Comparison of ENCODE assay signal across 8 cellular contexts in genomic region chr2:28566441-28567075, GRCh38.
DNase-seq lines count a peak whose midpoint lies in the region; ATAC-seq and TF ChIP-seq lines count a peak whose summit lies in the region.

No MANE protein-coding gene starts in this region.

- peak overlapping the region; percentile 65 for H3K4me3 ChIP-seq in IMR-90 (ENCODE audit: insufficient read depth, low read depth, low read length)
- peak overlapping the region; percentile 66 for H3K4me3 ChIP-seq in OCI-LY7 (ENCODE audit: low read depth, low read length, poor library complexity, severe bottlenecking)
- peak overlapping the region; percentile 84 for H3K4me3 ChIP-seq in mucosa of stomach (ENCODE audit: low read length)

- H3K4ac ChIP-seq in IMR-90 (ENCODE audit: low read depth, low read length): peak overlapping the region; percentile 89

- no peaks in the 10 kb centered on the region for H3K27me3 Mint-ChIP-seq in activated T-cell treated with anti-CD3 and anti-CD28 coated beads, Interleukin-2, amount 50 U/mL, for 24 hours

- H3K36me3 ChIP-seq in IMR-90 (ENCODE audit: control insufficient read depth, insufficient read depth, low read length) (no peaks in the 10 kb centered on the region), OCI-LY7 (ENCODE audit: insufficient read depth, low read length) (no peaks in the 10 kb centered on the region), mucosa of stomach (ENCODE audit: control insufficient read depth, insufficient read depth, low read length) (no peaks in the 10 kb centered on the region)

- H3K4me2 ChIP-seq in IMR-90 (ENCODE audit: low read depth, low read length) (peak overlapping the region; percentile 90), OCI-LY7 (ENCODE audit: low read length) (peak overlapping the region; percentile 93)

- in situ Hi-C loops in IMR-90 (cut with MboI; ENCODE audit: low sequenced_read_pairs): no loop called here

- no peaks in the 10 kb centered on the region for H3K9me2 ChIP-seq in OCI-LY7 (ENCODE audit: insufficient read depth, low read length)

- peak overlapping the region; percentile 91 for H3K9ac ChIP-seq in IMR-90 (ENCODE audit: low read depth, low read length)
- peak overlapping the region; percentile 78 for H3K9ac ChIP-seq in mucosa of stomach (ENCODE audit: low read length)

- intact Hi-C loops in IMR-90 (cut with micrococcal nuclease) (loop anchor here (1.0 to 10.0 kb wide), 5 partner anchors 97 to 862 kb away; no protein-coding TSS in a partner anchor), OCI-LY7 (cut with micrococcal nuclease; ENCODE audit: unreplicated experiment) (loop anchor here (1.0 kb wide), 1 partner anchor 187 kb away; no protein-coding TSS in a partner anchor)

- peak; percentile 54 for TF ChIP-seq POLR2A in IMR-90 (IDR thresholded peaks at IDR 0.05; ENCODE audit: low read depth, low read length)
- TF ChIP-seq POLR2A in erythroblast (IDR thresholded peaks at IDR 0.05; ENCODE audit: low read length): no peak

- H3K27ac ChIP-seq in IMR-90 (ENCODE audit: insufficient read depth, low read length): peak overlapping the region; percentile 67
- H3K27ac ChIP-seq in OCI-LY7 (ENCODE audit: low read depth, low read length, poor library complexity, severe bottlenecking): no peak overlapping the region

- H3K56ac ChIP-seq in IMR-90 (ENCODE audit: extremely low read depth, insufficient read depth, low read length): peak overlapping the region; percentile 94

- peak overlapping the region; percentile 75 for H4K91ac ChIP-seq in IMR-90 (ENCODE audit: insufficient read depth, low read depth, low read length)

- peaks cover 20% of the 10 kb centered on the region for H3K4me1 Mint-ChIP-seq in activated T-cell treated with anti-CD3 and anti-CD28 coated beads, Interleukin-2, amount 50 U/mL, for 24 hours (ENCODE audit: low read depth)

- peak overlapping the region; percentile 62; the same call in 2 of the 3 replicates for H2BK15ac ChIP-seq in IMR-90 (ENCODE audit: low read depth, low read length)

- 0% methylated on average over 1 of the region's 43 CpGs; no CpG with 5 or more reads in 1 of the 2 experiments for WGBS in IMR-90 (ENCODE audit: extremely low coverage in 2 of 2, insufficient read length in 1 of 2), 2 experiments

- H3K9me3 ChIP-seq in IMR-90 (ENCODE audit: control insufficient read depth, insufficient read depth, low read length) (no peaks in the 10 kb centered on the region; the same call in 1 of the 2 replicates), OCI-LY7 (ENCODE audit: low read length) (no peaks in the 10 kb centered on the region), mucosa of stomach (ENCODE audit: control insufficient read depth, low read length) (no peaks in the 10 kb centered on the region)

- peaks cover 4% of the 10 kb centered on the region for H3K9me3 Mint-ChIP-seq in activated T-cell treated with anti-CD3 and anti-CD28 coated beads, Interleukin-2, amount 50 U/mL, for 24 hours

- H3K18ac ChIP-seq in IMR-90 (ENCODE audit: low read depth, low read length): peak overlapping the region; percentile 53

- DNase-seq in DMS114 treated with DMSO at 0.1 percent for 48 hours (lab: John Stamatoyannopoulos, UW; ENCODE audit: unreplicated experiment) (peak; percentile 72), IMR-90 (peak; percentile 72), OCI-LY7 (ENCODE audit: low spot score) (peak; percentile 88), erythroblast (lab: John Stamatoyannopoulos, UW) (peak; percentile 78 to 89)
- peak; percentile 96 for DNase-seq in activated T-cell treated with anti-CD3 and anti-CD28 coated beads, Interleukin-2, amount 50 U/mL, for 24 hours
- peak; percentile 95 for DNase-seq in stimulated activated CD8-positive, alpha-beta memory T cell treated with anti-CD3 and anti-CD28 coated beads, Interleukin-4, amount 100 ng/mL, for 48 hours

- TF ChIP-seq CTCF in IMR-90 (conservative IDR thresholded peaks at IDR 0.05; ENCODE audit: low read depth, low read length): peak; percentile 100
- peak; percentile 97 for TF ChIP-seq CTCF in OCI-LY7 (conservative IDR thresholded peaks at IDR 0.05; ENCODE audit: low read length)

- H3K4me3 Mint-ChIP-seq in activated T-cell treated with anti-CD3 and anti-CD28 coated beads, Interleukin-2, amount 50 U/mL, for 24 hours: peak overlapping the region; percentile 80

- H2BK120ac ChIP-seq in IMR-90 (ENCODE audit: low read depth, low read length): peak overlapping the region; percentile 94

- H3K14ac ChIP-seq in IMR-90 (replicated peaks; ENCODE audit: low read depth, low read length): peak overlapping the region; percentile 91

- H2AK9ac ChIP-seq in IMR-90 (replicated peaks; ENCODE audit: low read depth, low read length, poor library complexity): peak overlapping the region; percentile 70

- peak overlapping the region; percentile 72 for H2BK20ac ChIP-seq in IMR-90 (ENCODE audit: low read depth, low read length)

- CTCF ChIA-PET in IMR-90 (lab: Yijun Ruan, JAX): interaction anchor here (0.6 to 2.7 kb wide), 19 partner anchors 10 to 862 kb away, joined by 3 to 11 read pairs (median 4); partner anchors contain the start of gene PPP1CB
- CTCF ChIA-PET in OCI-LY7 (lab: Charles Lee; ENCODE audit: unreplicated experiment): interaction anchor here (0.6 kb wide), 2 partner anchors 18 to 28 kb away, joined by 3 read pairs; no protein-coding TSS in a partner anchor

- H4K20me1 ChIP-seq in IMR-90 (ENCODE audit: insufficient read depth, low read length) (no peaks in the 10 kb centered on the region), OCI-LY7 (ENCODE audit: insufficient read depth, low read length) (no peaks in the 10 kb centered on the region)

- dilution Hi-C loops in IMR-90 (cut with HindIII; ENCODE audit: low sequenced_read_pairs, unreplicated experiment): no loop called here

- no peaks in the 10 kb centered on the region for H3K9me1 ChIP-seq in IMR-90 (ENCODE audit: insufficient read depth, low read length)

- BruUV-seq in IMR-90 (replicated peaks; lab: Mats Ljungman, UMichigan) (no TSS peak), OCI-LY7 (replicated peaks; lab: Mats Ljungman, UMichigan) (no TSS peak)

- H3K23ac ChIP-seq in IMR-90 (ENCODE audit: low read depth, low read length): peak overlapping the region; percentile 90

- H3K27me3 ChIP-seq in IMR-90 (ENCODE audit: control insufficient read depth, insufficient read depth, low read length) (no peaks in the 10 kb centered on the region), mucosa of stomach (ENCODE audit: control insufficient read depth, insufficient read depth, low read length) (no peaks in the 10 kb centered on the region)

- TF ChIP-seq RAD21 in IMR-90 (IDR thresholded peaks at IDR 0.05; ENCODE audit: low read length): peak; percentile 97

- 0 out of 2 replicates have a peak, but pooled peaks cover 2% of the 10 kb centered on the region for H3K4me1 ChIP-seq in IMR-90 (ENCODE audit: control insufficient read depth, insufficient read depth, low read length)
- H3K4me1 ChIP-seq in OCI-LY7 (ENCODE audit: insufficient read depth, low read length, poor library complexity, severe bottlenecking): peaks cover 7% of the 10 kb centered on the region
- H3K4me1 ChIP-seq in mucosa of stomach (ENCODE audit: control insufficient read depth, insufficient read depth, low read length): peaks cover 6% of the 10 kb centered on the region

- peak overlapping the region; percentile 89 to 92 for H4K8ac ChIP-seq in IMR-90 (ENCODE audit: low read depth in 2 of 2, low read length in 2 of 2)

- no peaks in the 10 kb centered on the region for H3K79me2 ChIP-seq in OCI-LY7 (ENCODE audit: insufficient read depth, low read depth, low read length)

- H4K5ac ChIP-seq in IMR-90 (ENCODE audit: low read depth, low read length): peak overlapping the region; percentile 28

- H2BK5ac ChIP-seq in IMR-90 (ENCODE audit: low read depth, low read length, poor library complexity, severe bottlenecking): peak overlapping the region; percentile 49

- ATAC-seq in GM21576 (IDR thresholded peaks at IDR 0.05; ENCODE audit: unreplicated experiment): peak; percentile 92
- ATAC-seq in IMR-90 (ENCODE audit: low read depth): peak; percentile 98

- H3K27ac Mint-ChIP-seq in activated T-cell treated with anti-CD3 and anti-CD28 coated beads, Interleukin-2, amount 50 U/mL, for 24 hours: peak overlapping the region; percentile 85

- H3K36me3 Mint-ChIP-seq in activated T-cell treated with anti-CD3 and anti-CD28 coated beads, Interleukin-2, amount 50 U/mL, for 24 hours (ENCODE audit: low read depth): no peaks in the 10 kb centered on the region

- H2AK5ac ChIP-seq in IMR-90 (ENCODE audit: low read depth, low read length): no peak overlapping the region

- POLR2A ChIA-PET in IMR-90 (lab: Charles Lee; ENCODE audit: unreplicated experiment): interaction anchor here (0.6 kb wide), 1 partner anchor 28 kb away, joined by 3 read pairs; no protein-coding TSS in a partner anchor
- POLR2A ChIA-PET in OCI-LY7 (lab: Charles Lee): interaction anchor here (0.6 to 0.8 kb wide), 5 partner anchors 9 to 790 kb away, joined by 3 to 5 read pairs (median 5); no protein-coding TSS in a partner anchor

- H2AFZ ChIP-seq in IMR-90 (replicated peaks; ENCODE audit: low read length, poor library complexity): peak overlapping the region; percentile 96
- peak overlapping the region; percentile 100 for H2AFZ ChIP-seq in OCI-LY7 (ENCODE audit: low read length)

- H3K79me1 ChIP-seq in IMR-90 (ENCODE audit: low read depth in 1 of 2, low read length in 2 of 2): no peaks in the 10 kb centered on the region

TF ChIP-seq in IMR-90, 13 proteins besides CTCF, POLR2A, EP300 and RAD21 (continues in another document):
- TF ChIP-seq CEBPB (IDR thresholded peaks at IDR 0.05; ENCODE audit: low read depth, low read length) (peak; percentile 29; the same call in 1 of the 2 replicates), MXI1 (IDR thresholded peaks at IDR 0.05; ENCODE audit: borderline replicate concordance, low read depth, low read length) (0 out of 2 replicates have a peak, but pooled peaks have one; percentile 24), USF2 (IDR thresholded peaks at IDR 0.05; ENCODE audit: low read depth, low read length) (no peak), SMC3 (IDR thresholded peaks at IDR 0.05; ENCODE audit: low read depth, low read length) (peak; percentile 99), MAZ (IDR thresholded peaks at IDR 0.05; ENCODE audit: borderline replicate concordance, low read depth, low read length) (peak; percentile 72; the same call in 1 of the 2 replicates)
